30 cellular contexts compared by ENCODE assay signal in genomic region chr7:57769958-57770357, GRCh38.
"Had no signal": no experiment of that assay in that cellular context is flagged by ENCODE, and none has a peak within 500 bp of the region (broad histone marks: within the 10 kb centered on the region; RNA-seq: fewer than 3 reads in every experiment).

No MANE protein-coding gene starts in this region.

- H3K4me3 Mint-ChIP-seq: activated naive CD8-positive, alpha-beta T cell; nephron; stimulated activated effector memory CD8-positive, alpha-beta T cell treated with anti-CD3 and anti-CD28 coated beads, Interleukin-12 subunit alpha, Interleukin-12 subunit beta, amount 100 ng/mL, for 72 hours; stimulated activated naive CD8-positive, alpha-beta T cell treated with anti-CD3 and anti-CD28 coated beads, Interleukin-15, Interleukin-2, amounts not matched to agents 100 ng/mL and 50 ng/mL, for 24 hours; T-helper 17 cell had no signal

- H3K4me2 ChIP-seq: hepatocyte had no signal

- H3K36me3 ChIP-seq: adrenal gland, cardiac muscle cell, gastrocnemius medialis, left ventricle myocardium inferior, right lobe of liver, upper lobe of right lung, WERI-Rb-1 had no signal

- H3K4me1 ChIP-seq: adrenal gland, body of pancreas, gastrocnemius medialis, left ventricle myocardium inferior, right lobe of liver, upper lobe of right lung had no signal

- DNase-seq: activated CD4-positive, alpha-beta T cell treated with anti-CD3 and anti-CD28 coated beads for 48 hours; activated CD4-positive, alpha-beta T cell treated with anti-CD3 and anti-CD28 coated beads, Interleukin-2, amount 50 U/mL, for 48 hours; activated CD8-positive, alpha-beta memory T cell treated with anti-CD3 and anti-CD28 coated beads for 24 hours; activated effector memory CD4-positive, alpha-beta T cell treated with Interleukin-2 at 50 U/mL for 16 hours; activated naive CD4-positive, alpha-beta T cell treated with Interleukin-2 at 50 U/mL for 16 hours; adrenal gland; aorta; body of pancreas; cerebellar nuclear complex; dorsolateral prefrontal cortex; effector memory CD4-positive, alpha-beta T cell; gastrocnemius medialis; islet precursor cell; left ventricle myocardium inferior; right lobe of liver; stimulated activated CD4-positive, alpha-beta T cell treated with anti-CD3 and anti-CD28 coated beads, Interleukin-12 subunit alpha, Interleukin-12 subunit beta, amount 100 ng/mL, for 4 hours; stimulated activated CD4-positive, alpha-beta T cell treated with anti-CD3 and anti-CD28 coated beads, Interleukin-4, amount 100 ng/mL, for 24 hours; T-helper 17 cell; T1000; upper lobe of right lung; WERI-Rb-1 had no signal

- ATAC-seq: activated CD4-positive, CD25-positive, alpha-beta regulatory T cell treated with anti-CD3 and anti-CD28 coated beads, Interleukin-2, amount 50 U/mL, for 24 hours; body of pancreas; gastrocnemius medialis; right lobe of liver; stimulated activated effector memory CD8-positive, alpha-beta T cell treated with anti-CD3 and anti-CD28 coated beads, Interleukin-12 subunit alpha, Interleukin-12 subunit beta, amount 100 ng/mL, for 72 hours; T-helper 17 cell; upper lobe of right lung had no signal

- H3K4me1 Mint-ChIP-seq: nephron, T-helper 17 cell had no signal

- H2AFZ ChIP-seq: hepatocyte had no signal

- H3K27me3 ChIP-seq: adrenal gland, body of pancreas, cardiac muscle cell, dorsolateral prefrontal cortex, gastrocnemius medialis, hepatocyte, right lobe of liver, upper lobe of right lung had no signal

- H3K27me3 Mint-ChIP-seq: activated naive CD8-positive, alpha-beta T cell; stimulated activated naive CD8-positive, alpha-beta T cell treated with anti-CD3 and anti-CD28 coated beads, Interleukin-15, Interleukin-2, amounts not matched to agents 100 ng/mL and 50 ng/mL, for 24 hours; T-helper 17 cell had no signal

- H3K79me2 ChIP-seq: hepatocyte had no signal

- H3K36me3 Mint-ChIP-seq: activated naive CD8-positive, alpha-beta T cell; stimulated activated effector memory CD8-positive, alpha-beta T cell treated with anti-CD3 and anti-CD28 coated beads, Interleukin-12 subunit alpha, Interleukin-12 subunit beta, amount 100 ng/mL, for 72 hours had no signal

- H3K4me3 ChIP-seq: adrenal gland, body of pancreas, cardiac muscle cell, coronary artery, dorsolateral prefrontal cortex, gastrocnemius medialis, hepatocyte, left ventricle myocardium inferior, right lobe of liver, skin epidermis, upper lobe of right lung had no signal

- H3K27ac Mint-ChIP-seq: activated naive CD8-positive, alpha-beta T cell; nephron; stimulated activated effector memory CD8-positive, alpha-beta T cell treated with anti-CD3 and anti-CD28 coated beads, Interleukin-12 subunit alpha, Interleukin-12 subunit beta, amount 100 ng/mL, for 72 hours; stimulated activated naive CD8-positive, alpha-beta T cell treated with anti-CD3 and anti-CD28 coated beads, Interleukin-15, Interleukin-2, amounts not matched to agents 100 ng/mL and 50 ng/mL, for 24 hours; T-helper 17 cell had no signal

- H3K27ac ChIP-seq: adrenal gland, body of pancreas, cardiac muscle cell, coronary artery, dorsolateral prefrontal cortex, gastrocnemius medialis, hepatocyte, left ventricle myocardium inferior, right lobe of liver, skin epidermis, upper lobe of right lung, WERI-Rb-1 had no signal
